Comparison of ENCODE assay signal across 27 cellular contexts in genomic region chr13:76043882-76044281, GRCh38.
A peak's percentile ranks its signal among the peaks of the same experiment; 100 is the strongest.
DNase-seq lines count a peak whose midpoint lies in the region; ATAC-seq and TF ChIP-seq lines count a peak whose summit lies in the region.
"Had no signal": no experiment of that assay in that cellular context is flagged by ENCODE, and none has a peak within 500 bp of the region (broad histone marks: within the 10 kb centered on the region; RNA-seq: fewer than 3 reads in every experiment).

No MANE protein-coding gene starts in this region.

- peak overlapping the region; percentile 50; the same call in 1 of the 2 replicates for H3K27ac ChIP-seq in SK-N-MC
- no peak overlapping the region for H3K27ac ChIP-seq in smooth muscle cell (ENCODE audit: low read depth)
- H3K27ac ChIP-seq: A549, coronary artery, testis had no signal

- H3K36me3 ChIP-seq in SK-N-MC (ENCODE audit: insufficient read depth, low read length) (no peaks in the 10 kb centered on the region), smooth muscle cell (ENCODE audit: low read depth) (no peaks in the 10 kb centered on the region)

- no peak overlapping the region for H3K4me2 ChIP-seq in smooth muscle cell
- H3K4me2 ChIP-seq: A549 had no signal

- no peaks in the 10 kb centered on the region for H4K20me1 ChIP-seq in smooth muscle cell (ENCODE audit: low read depth)

- no peak overlapping the region for H3K27ac Mint-ChIP-seq in stimulated activated naive CD8-positive, alpha-beta T cell treated with anti-CD3 and anti-CD28 coated beads, Interleukin-15, amount 100 ng/mL, for 72 hours
- H3K27ac Mint-ChIP-seq: activated naive CD4-positive, alpha-beta T cell treated with anti-CD3 and anti-CD28 coated beads for 36 hours; CD8-positive, alpha-beta T cell; memory B cell; stimulated activated effector memory CD8-positive, alpha-beta T cell treated with anti-CD3 and anti-CD28 coated beads, Interleukin-12 subunit alpha, Interleukin-12 subunit beta, amount 100 ng/mL, for 72 hours had no signal

- TF ChIP-seq CTCF in fibroblast of pulmonary artery (IDR thresholded peaks at IDR 0.05; ENCODE audit: low read length, missing control alignments) (no peak), smooth muscle cell (IDR thresholded peaks at IDR 0.05; ENCODE audit: borderline replicate concordance, insufficient read depth, poor library complexity, severe bottlenecking) (no peak)

- H3F3A ChIP-seq in smooth muscle cell (ENCODE audit: low read depth): no peaks in the 10 kb centered on the region

- no peak for ATAC-seq in stimulated activated naive CD8-positive, alpha-beta T cell treated with anti-CD3 and anti-CD28 coated beads, Interleukin-15, amount 100 ng/mL, for 72 hours
- no peak for ATAC-seq in GM19023 (IDR thresholded peaks at IDR 0.05; ENCODE audit: unreplicated experiment)
- ATAC-seq: A549; activated T-cell treated with anti-CD3 and anti-CD28 coated beads, Interleukin-2, amount 50 U/mL, for 4 hours; CD8-positive, alpha-beta T cell; HepG2; left colon; PC-3; Right ventricle myocardium inferior; stimulated activated effector memory CD8-positive, alpha-beta T cell treated with anti-CD3 and anti-CD28 coated beads, Interleukin-12 subunit alpha, Interleukin-12 subunit beta, amount 100 ng/mL, for 72 hours had no signal

- H3K79me2 ChIP-seq in smooth muscle cell (ENCODE audit: low read depth): no peaks in the 10 kb centered on the region

- no peaks in the 10 kb centered on the region for H3K27me3 Mint-ChIP-seq in stimulated activated naive CD8-positive, alpha-beta T cell treated with anti-CD3 and anti-CD28 coated beads, Interleukin-15, amount 100 ng/mL, for 72 hours
- H3K27me3 Mint-ChIP-seq: memory B cell had no signal

- 75% methylated on average over 1 of the region's 1 CpG for WGBS in smooth muscle cell (ENCODE audit: low lambda C conversion rate)

- H3K4me3 Mint-ChIP-seq in stimulated activated naive CD8-positive, alpha-beta T cell treated with anti-CD3 and anti-CD28 coated beads, Interleukin-15, amount 100 ng/mL, for 72 hours: no peak overlapping the region
- H3K4me3 Mint-ChIP-seq: activated naive CD4-positive, alpha-beta T cell treated with anti-CD3 and anti-CD28 coated beads for 36 hours; activated T-cell treated with anti-CD3 and anti-CD28 coated beads, Interleukin-2, amount 50 U/mL, for 4 hours; CD8-positive, alpha-beta T cell; memory B cell; stimulated activated effector memory CD8-positive, alpha-beta T cell treated with anti-CD3 and anti-CD28 coated beads, Interleukin-12 subunit alpha, Interleukin-12 subunit beta, amount 100 ng/mL, for 72 hours had no signal

- H3K9me3 ChIP-seq in SK-N-MC (ENCODE audit: low read depth, low read length): no peaks in the 10 kb centered on the region
- H3K9me3 ChIP-seq in smooth muscle cell (replicated peaks; ENCODE audit: low read depth): no peaks in the 10 kb centered on the region
- H3K9me3 ChIP-seq: A549, testis had no signal

- H3K4me1 Mint-ChIP-seq in stimulated activated naive CD8-positive, alpha-beta T cell treated with anti-CD3 and anti-CD28 coated beads, Interleukin-15, amount 100 ng/mL, for 72 hours: no peaks in the 10 kb centered on the region
- H3K4me1 Mint-ChIP-seq: memory B cell; stimulated activated effector memory CD8-positive, alpha-beta T cell treated with anti-CD3 and anti-CD28 coated beads, Interleukin-12 subunit alpha, Interleukin-12 subunit beta, amount 100 ng/mL, for 72 hours had no signal

- H2AFZ ChIP-seq in smooth muscle cell (ENCODE audit: low read depth): peak overlapping the region; percentile 16

- peak; percentile 0 for DNase-seq in NOMO-1 treated with DMSO at 0.1 percent for 48 hours (lab: John Stamatoyannopoulos, UW; ENCODE audit: unreplicated experiment)
- no peak for DNase-seq in NOMO-1 treated with dmso at 0.1 percent for 144 hours (lab: John Stamatoyannopoulos, UW; ENCODE audit: unreplicated experiment)
- peak; percentile 26 for DNase-seq in SK-N-MC (ENCODE audit: low read depth, low spot score)
- peak; percentile 3 for DNase-seq in fibroblast of pulmonary artery (ENCODE audit: low read depth)
- no peak for DNase-seq in smooth muscle cell (lab: John Stamatoyannopoulos, UW; ENCODE audit: unreplicated experiment)
- DNase-seq in stimulated activated naive CD8-positive, alpha-beta T cell treated with anti-CD3 and anti-CD28 coated beads, Interleukin-15, amount 100 ng/mL, for 72 hours: no peak
- DNase-seq in NCI-H2029 (lab: John Stamatoyannopoulos, UW): no peak
- DNase-seq: activated CD4-positive, alpha-beta T cell treated with anti-CD3 and anti-CD28 coated beads for 4 hours; activated naive CD4-positive, alpha-beta T cell treated with anti-CD3 and anti-CD28 coated beads for 36 hours; activated T-cell treated with anti-CD3 and anti-CD28 coated beads, Interleukin-2, amount 50 U/mL, for 4 hours; amygdala; CD8-positive, alpha-beta T cell; GDM1; left colon; NCI-H1105 treated with DMSO at 0.1 percent for 48 hours; NCI-H774; occipital lobe; PC-3; small intestine; testis had no signal

- H3K4me1 ChIP-seq in smooth muscle cell (ENCODE audit: low read depth): no peaks in the 10 kb centered on the region
- H3K4me1 ChIP-seq: A549, testis had no signal

- no peaks in the 10 kb centered on the region for H3K27me3 ChIP-seq in smooth muscle cell (ENCODE audit: low read depth)
- H3K27me3 ChIP-seq: testis had no signal

- H3K4me3 ChIP-seq in SK-N-MC: peak overlapping the region; percentile 13
- H3K4me3 ChIP-seq in fibroblast of pulmonary artery (replicated peaks; ENCODE audit: low read depth, low read length): no peak overlapping the region
- no peak overlapping the region for H3K4me3 ChIP-seq in smooth muscle cell
- H3K4me3 ChIP-seq: A549, coronary artery, testis had no signal

- H3K9ac ChIP-seq in SK-N-MC (ENCODE audit: insufficient read length) (no peak overlapping the region), smooth muscle cell (ENCODE audit: low read depth) (no peak overlapping the region)

- no peaks in the 10 kb centered on the region for H3K9me3 Mint-ChIP-seq in stimulated activated naive CD8-positive, alpha-beta T cell treated with anti-CD3 and anti-CD28 coated beads, Interleukin-15, amount 100 ng/mL, for 72 hours
- H3K9me3 Mint-ChIP-seq: activated naive CD4-positive, alpha-beta T cell treated with anti-CD3 and anti-CD28 coated beads for 36 hours; activated T-cell treated with anti-CD3 and anti-CD28 coated beads, Interleukin-2, amount 50 U/mL, for 4 hours; CD8-positive, alpha-beta T cell; memory B cell; stimulated activated effector memory CD8-positive, alpha-beta T cell treated with anti-CD3 and anti-CD28 coated beads, Interleukin-12 subunit alpha, Interleukin-12 subunit beta, amount 100 ng/mL, for 72 hours had no signal

Comparison
In these comparisons a context has a peak if more than half of its experiments do, and no peak if none do; other contexts are left out.
1. DNase-seq: peak in NOMO-1 treated with DMSO at 0.1 percent for 48 hours (single experiment), SK-N-MC (single experiment) and fibroblast of pulmonary artery (single experiment); none in NOMO-1 treated with dmso at 0.1 percent for 144 hours (single experiment), smooth muscle cell (single experiment), stimulated activated naive CD8-positive, alpha-beta T cell treated with anti-CD3 and anti-CD28 coated beads, Interleukin-15, amount 100 ng/mL, for 72 hours (0 of 2) and NCI-H2029 (single experiment).